15 cellular contexts compared by ENCODE assay signal in genomic region chr20:54985100-54985499, GRCh38.
DNase-seq lines count a peak whose midpoint lies in the region; ATAC-seq and TF ChIP-seq lines count a peak whose summit lies in the region.
"Had no signal": no experiment of that assay in that cellular context is flagged by ENCODE, and none has a peak within 500 bp of the region (broad histone marks: within the 10 kb centered on the region; RNA-seq: fewer than 3 reads in every experiment).

No MANE protein-coding gene starts in this region.

- no peak overlapping the region for H3K27ac Mint-ChIP-seq in effector memory CD8-positive, alpha-beta T cell
- H3K27ac Mint-ChIP-seq: CD4-positive, alpha-beta memory T cell; H9 had no signal

- H3K27me3 Mint-ChIP-seq in effector memory CD8-positive, alpha-beta T cell = no peaks in the 10 kb centered on the region
- H3K27me3 Mint-ChIP-seq: CD4-positive, alpha-beta memory T cell had no signal

- no peaks in the 10 kb centered on the region for H3K36me3 Mint-ChIP-seq in effector memory CD8-positive, alpha-beta T cell (ENCODE audit: insufficient read depth)
- H3K36me3 Mint-ChIP-seq: CD14-positive monocyte; CD4-positive, alpha-beta memory T cell had no signal

- H3K36me3 ChIP-seq in hepatocyte (replicated peaks; ENCODE audit: insufficient read depth, low read depth) (no peaks in the 10 kb centered on the region), prostate gland (no peaks in the 10 kb centered on the region)

- no peak overlapping the region for H2AFZ ChIP-seq in hepatocyte

- H3K27ac ChIP-seq in hepatocyte (no peak overlapping the region), prostate gland (peak overlapping the region; percentile 65 to 77)
- H3K27ac ChIP-seq: A549 had no signal

- intact Hi-C loops in prostate gland (cut with DNase I) (loop anchor here (10.0 kb wide), 1 partner anchor 990 kb away; no protein-coding TSS in a partner anchor), cardiac septum (cut with DNase I) (no loop called here)

- 44% methylated on average over 7 of the region's 7 CpGs for WGBS in hepatocyte (ENCODE audit: low lambda C conversion rate, missing lambda C conversion rate)
- 22% methylated on average over 7 of the region's 7 CpGs for WGBS in prostate gland

- TF ChIP-seq POLR2A in prostate gland (IDR thresholded peaks at IDR 0.05) = no peak

- H4K20me1 ChIP-seq in hepatocyte (ENCODE audit: insufficient read depth, poor library complexity, severe bottlenecking) = no peaks in the 10 kb centered on the region

- no peaks in the 10 kb centered on the region for H3K9me2 ChIP-seq in hepatocyte (replicated peaks; ENCODE audit: insufficient read depth)

- H3K4me1 ChIP-seq in hepatocyte (ENCODE audit: insufficient read depth) = peaks cover 15% of the 10 kb centered on the region
- H3K4me1 ChIP-seq in prostate gland (replicated peaks) = peaks cover 7% of the 10 kb centered on the region
- H3K4me1 ChIP-seq: A549 had no signal

- TF ChIP-seq CTCF in LNCaP clone FGC (IDR thresholded peaks at IDR 0.05; ENCODE audit: control insufficient read depth, extremely low read depth, insufficient read depth) (no peak), hepatocyte (IDR thresholded peaks at IDR 0.05; ENCODE audit: poor library complexity) (no peak), prostate gland (IDR thresholded peaks at IDR 0.05) (no peak)

- H3K4me3 Mint-ChIP-seq in effector memory CD8-positive, alpha-beta T cell = no peak overlapping the region
- H3K4me3 Mint-ChIP-seq: CD14-positive monocyte; CD4-positive, alpha-beta memory T cell; H9 had no signal

- DNase-seq in LNCaP clone FGC (ENCODE audit: low read depth) (peak; percentile 94), hepatocyte (ENCODE audit: low spot score) (peak; percentile 27), prostate gland (ENCODE audit: low spot score) (peak; percentile 62), cardiac septum (ENCODE audit: low spot score) (no peak), DMS53 (lab: John Stamatoyannopoulos, UW) (no peak)
- no peak for DNase-seq in effector memory CD8-positive, alpha-beta T cell
- DNase-seq: AML-193; CD4-positive, alpha-beta memory T cell; DMS153; DMS79 treated with DMSO at 0.1 percent for 48 hours; GF-D8; H9 had no signal

- H3K4me2 ChIP-seq in hepatocyte = peak overlapping the region; percentile 41
- H3K4me2 ChIP-seq: A549 had no signal

- H3K9me3 Mint-ChIP-seq in effector memory CD8-positive, alpha-beta T cell = peaks cover 0 to 3% of the 10 kb centered on the region in 2 donors

- H3K79me2 ChIP-seq in hepatocyte = no peaks in the 10 kb centered on the region

- H3K4me3 ChIP-seq in LNCaP clone FGC (ENCODE audit: low read depth, low read length) = no peak overlapping the region
- no peak overlapping the region for H3K4me3 ChIP-seq in hepatocyte
- H3K4me3 ChIP-seq in prostate gland = no peak overlapping the region
- H3K4me3 ChIP-seq: A549 had no signal

- ATAC-seq in GM19397 (IDR thresholded peaks at IDR 0.05; ENCODE audit: unreplicated experiment) = no peak
- ATAC-seq in effector memory CD8-positive, alpha-beta T cell (replicated peaks) = no peak
- ATAC-seq: A549 had no signal

- H3K4me1 Mint-ChIP-seq in effector memory CD8-positive, alpha-beta T cell (ENCODE audit: low read depth in 2 of 2) = no peaks in the 10 kb centered on the region
- H3K4me1 Mint-ChIP-seq: CD14-positive monocyte; CD4-positive, alpha-beta memory T cell had no signal

- H3K9me3 ChIP-seq in hepatocyte (ENCODE audit: low read depth) = no peaks in the 10 kb centered on the region
- no peaks in the 10 kb centered on the region for H3K9me3 ChIP-seq in prostate gland
- H3K9me3 ChIP-seq: A549 had no signal

- H3K27me3 ChIP-seq in hepatocyte = no peaks in the 10 kb centered on the region
- H3K27me3 ChIP-seq in prostate gland (replicated peaks; ENCODE audit: insufficient read depth) = no peaks in the 10 kb centered on the region

Comparison
In these comparisons a context has a peak if more than half of its experiments do, and no peak if none do; other contexts are left out.
1. DNase-seq: peak in LNCaP clone FGC (single experiment), hepatocyte (single experiment) and prostate gland (single experiment); none in cardiac septum (single experiment), DMS53 (single experiment) and effector memory CD8-positive, alpha-beta T cell (0 of 3).